20 cellular contexts compared by ENCODE assay signal in the genomic region with DNA sequence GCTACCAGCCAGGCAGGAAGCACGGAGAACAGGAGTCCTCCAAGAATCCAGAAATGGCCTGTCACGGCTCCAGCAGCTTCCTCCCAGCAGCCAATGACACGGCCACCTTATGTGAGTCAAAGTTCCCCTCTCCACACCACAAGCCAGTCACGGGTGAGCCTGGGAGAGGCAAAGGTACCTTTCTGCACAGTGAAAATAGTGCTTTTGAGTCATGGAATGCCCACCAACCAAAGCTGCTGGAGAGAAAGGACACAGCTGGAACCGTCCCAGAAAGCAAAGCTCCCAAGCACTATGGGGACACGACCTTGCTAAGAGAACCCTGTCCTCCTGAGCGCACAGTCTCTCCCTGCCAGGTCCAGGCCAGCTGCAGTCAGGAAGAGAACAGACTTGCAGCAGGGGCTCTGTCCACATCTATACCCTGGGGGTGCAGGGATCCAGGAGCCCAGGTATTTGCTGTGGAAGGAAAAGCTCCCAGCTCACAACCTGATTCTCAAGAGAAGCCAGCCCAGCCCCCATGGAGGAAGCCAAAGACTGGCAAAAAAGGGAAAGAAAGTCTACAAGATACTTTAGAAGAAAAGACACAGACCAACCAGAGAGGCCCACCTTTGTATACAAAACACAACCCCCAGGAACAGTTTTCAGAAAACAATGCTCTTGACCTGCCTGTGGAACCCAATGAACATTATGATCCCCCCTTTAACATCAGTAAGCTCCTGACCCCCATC. TPM values are rescaled to one million over a fixed set of nuclear protein-coding genes. Genes with fewer than 3 reads are reported as not detected.
DNase-seq lines count a peak whose midpoint lies in the region; ATAC-seq lines count a peak whose summit lies in the region.
"Had no signal": no experiment of that assay in that cellular context is flagged by ENCODE, and none has a peak within 500 bp of the region (broad histone marks: within the 10 kb centered on the region; RNA-seq: fewer than 3 reads in every experiment).

No MANE protein-coding gene starts in this region.

- peak; percentile 86 for ATAC-seq in Right ventricle myocardium superior (ENCODE audit: poor library complexity)
- ATAC-seq in right cardiac atrium: peak; percentile 70 to 76
- ATAC-seq: HepG2, PC-3 had no signal

- H3K4me1 ChIP-seq in right cardiac atrium (ENCODE audit: control insufficient read depth, insufficient read depth, low read length) (no peaks in the 10 kb centered on the region), skeletal muscle tissue (ENCODE audit: control insufficient read depth in 3 of 3, insufficient read depth in 3 of 3, low read length in 3 of 3) (peaks cover 10 to 33% (median 33%) of the 10 kb centered on the region in 3 donors)

- DNase-seq in ELF-1 (ENCODE audit: low read depth, low spot score) (peak; percentile 36), Right ventricle myocardium superior (no peak), right cardiac atrium (peak in 2 of 3 donors; percentile 33 to 61), NCI-H446 (lab: John Stamatoyannopoulos, UW) (no peak), NCI-H2029 (lab: John Stamatoyannopoulos, UW) (no peak)
- no peak for DNase-seq in activated effector memory CD4-positive, alpha-beta T cell treated with Interleukin-2 at 50 U/mL for 16 hours
- DNase-seq: DMS79, KBM-7, MV-4-11, NCI-H1694 treated with DMSO at 0.1 percent for 48 hours, NCI-H2227 treated with DMSO at 0.1 percent for 48 hours, NCI-H524, PC-3, RPMI8226, SJCRH30 had no signal

- H3K27ac ChIP-seq in right cardiac atrium (ENCODE audit: low read length): peak overlapping the region; percentile 80
- H3K27ac ChIP-seq in skeletal muscle tissue (ENCODE audit: low read depth, low read length): peak overlapping the region; percentile 25
- H3K27ac ChIP-seq: BLaER1 treated with 17β-estradiol and CSF1 and Interleukin-3, amounts not matched to agents 10 nM and 100 nM had no signal

- WGBS in right cardiac atrium: 43% methylated on average over 7 of the region's 7 CpGs

- no peaks in the 10 kb centered on the region for H3K27me3 ChIP-seq in right cardiac atrium (ENCODE audit: control insufficient read depth, insufficient read depth)
- no peaks in the 10 kb centered on the region for H3K27me3 ChIP-seq in skeletal muscle tissue (ENCODE audit: control insufficient read depth in 3 of 3, insufficient read depth in 3 of 3, low read length in 3 of 3)
- H3K27me3 ChIP-seq: BLaER1 treated with 17β-estradiol and CSF1 and Interleukin-3, amounts not matched to agents 10 nM and 100 nM; SJCRH30 had no signal

- H3K9me3 ChIP-seq in right cardiac atrium (ENCODE audit: control insufficient read depth, low read length) (no peaks in the 10 kb centered on the region), skeletal muscle tissue (ENCODE audit: control insufficient read depth in 3 of 3, low read length in 3 of 3) (no peaks in the 10 kb centered on the region)
- H3K9me3 ChIP-seq: BLaER1 treated with 17β-estradiol and CSF1 and Interleukin-3, amounts not matched to agents 10 nM and 100 nM; SJCRH30 had no signal

- intact Hi-C loops in Right ventricle myocardium superior (cut with DNase I) (no loop called here), right cardiac atrium (cut with DNase I) (no loop called here)

- H3K36me3 ChIP-seq in skeletal muscle tissue (ENCODE audit: control insufficient read depth in 3 of 3, insufficient read depth in 3 of 3, low read length in 3 of 3): peaks cover 57 to 67% (median 59%) of the 10 kb centered on the region in 3 donors
- H3K36me3 ChIP-seq: BLaER1 treated with 17β-estradiol and CSF1 and Interleukin-3, amounts not matched to agents 10 nM and 100 nM had no signal

- no peak overlapping the region for H3K4me3 ChIP-seq in right cardiac atrium (ENCODE audit: low read length)
- H3K4me3 ChIP-seq in skeletal muscle tissue (ENCODE audit: low read length in 3 of 3): no peak overlapping the region
- H3K4me3 ChIP-seq: BLaER1 treated with 17β-estradiol and CSF1 and Interleukin-3, amounts not matched to agents 10 nM and 100 nM; SJCRH30 had no signal

- H3K9ac ChIP-seq in skeletal muscle tissue (ENCODE audit: low read depth in 1 of 3, low read length in 3 of 3): peak overlapping the region in 1 of 3 donors; percentile 40
- H3K9ac ChIP-seq: BLaER1 treated with 17β-estradiol and CSF1 and Interleukin-3, amounts not matched to agents 10 nM and 100 nM had no signal

RNA-seq across cellular contexts. Expression of a gene that starts 24.4 kb away (rescaled TPM):
- 108 TPM for total RNA-seq in Right ventricle myocardium superior
- 10 to 100 TPM; 29.3 to 98.9 (median 73.2) TPM for total RNA-seq in right cardiac atrium
- 27.8 TPM for polyA plus RNA-seq in right cardiac atrium
- 4.7 TPM for total RNA-seq in skeletal muscle tissue
- total RNA-seq: A673, H4, HepG2, PC-3 had no signal
- polyA plus RNA-seq: HepG2 had no signal

Comparison
In these comparisons a context has a peak if more than half of its experiments do, and no peak if none do; other contexts are left out.
1. DNase-seq: peak in ELF-1 (single experiment) and right cardiac atrium (2 of 3); none in Right ventricle myocardium superior (single experiment), NCI-H446 (0 of 2), activated effector memory CD4-positive, alpha-beta T cell treated with Interleukin-2 at 50 U/mL for 16 hours (single experiment) and NCI-H2029 (single experiment).